18 cellular contexts compared by ENCODE assay signal in the genomic region with DNA sequence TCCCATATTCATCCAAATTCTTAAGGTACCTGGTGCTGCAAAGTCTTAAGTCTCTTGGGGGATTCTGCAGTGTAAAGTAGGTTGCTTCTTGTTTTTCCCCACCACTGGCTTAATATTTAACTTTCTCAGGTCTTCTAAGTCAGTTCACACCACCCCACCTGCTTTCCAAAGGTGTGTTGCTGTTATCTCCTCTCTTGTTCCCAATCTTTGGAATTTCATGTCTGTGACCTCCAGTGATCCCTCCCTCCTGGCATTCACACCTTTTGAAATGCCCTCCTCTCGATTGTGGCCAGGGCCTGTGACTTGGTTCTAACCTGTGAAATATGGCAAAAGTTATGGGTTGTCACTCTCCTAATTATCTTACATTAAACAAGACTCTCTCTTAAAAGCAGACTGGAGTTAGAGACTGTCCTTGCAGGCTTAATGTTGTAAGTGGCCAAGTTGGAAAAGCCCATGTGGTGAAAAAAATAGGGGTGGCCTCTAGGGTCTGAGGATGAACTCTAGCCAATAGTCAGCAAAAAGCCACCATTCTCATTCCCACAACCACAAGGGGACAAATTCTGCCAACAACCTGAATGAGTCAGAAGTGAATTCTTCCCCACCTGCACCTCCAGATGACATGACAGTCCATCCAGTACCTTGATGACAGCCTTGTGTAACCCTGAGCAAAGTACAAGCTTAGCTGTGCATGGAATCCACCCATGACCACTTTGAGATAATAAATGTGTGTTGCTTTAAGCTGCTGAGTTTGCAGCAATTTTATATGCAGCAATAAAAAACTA. TPM values are rescaled to one million over a fixed set of nuclear protein-coding genes. Genes with fewer than 3 reads are reported as not detected.
DNase-seq lines count a peak whose midpoint lies in the region; ATAC-seq and TF ChIP-seq lines count a peak whose summit lies in the region.
"Had no signal": no experiment of that assay in that cellular context is flagged by ENCODE, and none has a peak within 500 bp of the region (broad histone marks: within the 10 kb centered on the region; RNA-seq: fewer than 3 reads in every experiment).

No MANE protein-coding gene starts in this region.

- no peak overlapping the region for H2AFZ ChIP-seq in HCT116 (ENCODE audit: low read depth, low read length, poor library complexity, severe bottlenecking)
- H2AFZ ChIP-seq: GM23338 had no signal

- no peak for TF ChIP-seq RAD21 in HCT116 (IDR thresholded peaks at IDR 0.05; ENCODE audit: low read depth)

- DNase-seq in HCT116 (ENCODE audit: low read depth, low spot score): no peak
- DNase-seq in Peyer's patch: peak in 1 of 3 donors; percentile 77
- peak; percentile 14 for DNase-seq in epithelial cell of esophagus (ENCODE audit: low read depth)
- DNase-seq in mesendoderm: peak; percentile 51
- no peak for DNase-seq in left lung
- DNase-seq in T-cell: no peak
- DNase-seq in left ventricle myocardium superior: no peak
- no peak for DNase-seq in DMS153 (lab: John Stamatoyannopoulos, UW)
- DNase-seq: COR-L47, DMS79 treated with DMSO at 0.1 percent for 48 hours, GDM1, NCI-H1417, NCI-H1930, NCI-H510A, RPMI8226 had no signal

- no peak overlapping the region for H3K4me3 ChIP-seq in HCT116 (replicated peaks in 1 of 2; ENCODE audit: low read depth in 1 of 2, low read length in 2 of 2)
- H3K4me3 ChIP-seq in Peyer's patch: no peak overlapping the region
- no peak overlapping the region for H3K4me3 ChIP-seq in epithelial cell of esophagus (ENCODE audit: low read length)
- H3K4me3 ChIP-seq in mesendoderm (ENCODE audit: low read length): no peak overlapping the region
- no peak overlapping the region for H3K4me3 ChIP-seq in left lung
- H3K4me3 ChIP-seq: A549, GM23338 had no signal

- H3K9me3 ChIP-seq in HCT116 (ENCODE audit: control insufficient read depth in 1 of 2, insufficient read depth in 1 of 2, low read depth in 1 of 2, low read length in 2 of 2) (no peaks in the 10 kb centered on the region), Peyer's patch (no peaks in the 10 kb centered on the region), left lung (no peaks in the 10 kb centered on the region)
- H3K9me3 ChIP-seq: A549 had no signal

- no peak overlapping the region for H4K5ac ChIP-seq in mesendoderm (ENCODE audit: low read length)

- H3K27ac ChIP-seq in HCT116 (ENCODE audit: low read depth, low read length) (no peak overlapping the region), Peyer's patch (peak overlapping the region in 3 of 4 donors; percentile 26 to 78 (median 64)), mesendoderm (ENCODE audit: low read depth, low read length) (no peak overlapping the region), left lung (no peak overlapping the region)
- H3K27ac ChIP-seq: A549, C4-2B had no signal

- peaks cover 0 to 5% (median 0%) of the 10 kb centered on the region in 3 donors for H3K9me3 Mint-ChIP-seq in T-cell
- H3K9me3 Mint-ChIP-seq: GM23338 had no signal

- no peak overlapping the region for H4K8ac ChIP-seq in mesendoderm (ENCODE audit: low read depth, low read length)

- H3K79me1 ChIP-seq in mesendoderm (ENCODE audit: low read length): no peaks in the 10 kb centered on the region

- intact Hi-C loops in HCT116 (cut with micrococcal nuclease): loop anchor here (10.0 kb wide), 2 partner anchors 502 to 902 kb away; a partner anchor contains a TSS
- intact Hi-C loops in left lung (cut with DNase I): no loop called here
- intact Hi-C loops in left ventricle myocardium superior (cut with micrococcal nuclease): no loop called here

- RAD21 ChIA-PET in HCT116 (lab: Charles Lee; ENCODE audit: low non-redundant PET in 1 of 2, low total read pairs in 2 of 2, uncharacterized antibody in 2 of 2, unreplicated experiment in 2 of 2): no interaction called here

- no peak overlapping the region for H3K23ac ChIP-seq in mesendoderm (ENCODE audit: low read length)

- no TSS peak for BruUV-seq in HCT116 (replicated peaks; lab: Mats Ljungman, UMichigan)

- no peak overlapping the region for H2AK5ac ChIP-seq in mesendoderm (ENCODE audit: low read length)

- no peak overlapping the region for H3K56ac ChIP-seq in mesendoderm (ENCODE audit: low read length)

- no peaks in the 10 kb centered on the region for H3K9me2 ChIP-seq in HCT116 (ENCODE audit: insufficient read depth)

- no peak overlapping the region for H2BK5ac ChIP-seq in mesendoderm (ENCODE audit: low read length)

- no peak overlapping the region for H3K4ac ChIP-seq in mesendoderm (ENCODE audit: low read depth, low read length)

- CTCF ChIA-PET in HCT116 (lab: Charles Lee): no interaction called here
- CTCF ChIA-PET in T-cell (lab: Charles Lee): no interaction called here

- H2BK120ac ChIP-seq in mesendoderm (ENCODE audit: low read depth, low read length): no peak overlapping the region

- H3K4me1 ChIP-seq in HCT116 (ENCODE audit: control insufficient read depth in 1 of 2, insufficient read depth in 2 of 2, low read length in 2 of 2) (peaks cover 13 to 70% of the 10 kb centered on the region in 2 experiments), Peyer's patch (peaks cover 0 to 13% (median 3%) of the 10 kb centered on the region in 4 donors), mesendoderm (ENCODE audit: control insufficient read depth, low read depth, low read length) (peaks cover 1% of the 10 kb centered on the region), left lung (no peaks in the 10 kb centered on the region)

- H3K27me3 ChIP-seq in HCT116 (ENCODE audit: insufficient read depth, low read length) (no peaks in the 10 kb centered on the region), Peyer's patch (no peaks in the 10 kb centered on the region), mesendoderm (ENCODE audit: insufficient read depth, low read length, poor library complexity) (no peaks in the 10 kb centered on the region), left lung (no peaks in the 10 kb centered on the region)

- H3K18ac ChIP-seq in mesendoderm (ENCODE audit: low read length): no peak overlapping the region

- no peaks in the 10 kb centered on the region for H3K79me2 ChIP-seq in HCT116 (ENCODE audit: insufficient read depth, low read length)
- no peaks in the 10 kb centered on the region for H3K79me2 ChIP-seq in mesendoderm (ENCODE audit: control insufficient read depth, insufficient read depth, low read length)

- H3K36me3 Mint-ChIP-seq in T-cell: no peaks in the 10 kb centered on the region

- H3K27ac Mint-ChIP-seq in T-cell: no peak overlapping the region
- H3K27ac Mint-ChIP-seq: GM23338 had no signal

- H3K4me2 ChIP-seq in HCT116 (ENCODE audit: low read length) (peak overlapping the region; percentile 23; the same call in 1 of the 2 replicates), mesendoderm (ENCODE audit: low read length) (no peak overlapping the region)
- H3K4me2 ChIP-seq: A549, GM23338 had no signal

- no peaks in the 10 kb centered on the region for H3K36me3 ChIP-seq in HCT116 (ENCODE audit: control insufficient read depth in 1 of 2, insufficient read depth in 2 of 2, low read length in 2 of 2)
- H3K36me3 ChIP-seq in Peyer's patch: no peaks in the 10 kb centered on the region
- no peaks in the 10 kb centered on the region for H3K36me3 ChIP-seq in mesendoderm (ENCODE audit: control insufficient read depth, insufficient read depth, low read length)
- no peaks in the 10 kb centered on the region for H3K36me3 ChIP-seq in left lung

- no peak overlapping the region for H2BK15ac ChIP-seq in mesendoderm (replicated peaks; ENCODE audit: low read depth)

- ATAC-seq in HCT116 (no peak), left lung (no peak), T-cell (replicated peaks in 1 of 4) (no peak), left ventricle myocardium superior (no peak)
- ATAC-seq: A549, GM23338 had no signal

- WGBS in mesendoderm (ENCODE audit: extremely low coverage, insufficient coverage, low lambda C conversion rate): no CpG with 5 or more reads among the region's 1 CpG

- H3K9ac ChIP-seq in HCT116 (ENCODE audit: low read length): no peak overlapping the region
- no peak overlapping the region for H3K9ac ChIP-seq in mesendoderm (ENCODE audit: low read length)

- H3K27me3 Mint-ChIP-seq in T-cell: peaks cover 2 to 15% of the 10 kb centered on the region in 2 donors

- no peaks in the 10 kb centered on the region for H4K20me1 ChIP-seq in HCT116 (ENCODE audit: insufficient read depth)

- no peaks in the 10 kb centered on the region for H3K4me1 Mint-ChIP-seq in T-cell
- H3K4me1 Mint-ChIP-seq: GM23338 had no signal

- no peak for TF ChIP-seq CTCF in HCT116 (IDR thresholded peaks at IDR 0.05 in 2 of 3, conservative IDR thresholded peaks at IDR 0.05 in 1 of 3; ENCODE audit: borderline replicate concordance in 1 of 3, insufficient read depth in 1 of 3, low read depth in 2 of 3, low read length in 2 of 3)
- peak in 3 of 6 experiments; percentile 27 to 42 (median 33) for TF ChIP-seq CTCF in Peyer's patch (IDR thresholded peaks at IDR 0.05)
- no peak for TF ChIP-seq CTCF in epithelial cell of esophagus (IDR thresholded peaks at IDR 0.05; ENCODE audit: insufficient read depth, low read depth, low read length, missing control alignments)
- no peak for TF ChIP-seq CTCF in left lung (IDR thresholded peaks at IDR 0.05)

- POLR2A ChIA-PET in HCT116 (lab: Charles Lee) (no interaction called here), T-cell (lab: Charles Lee) (no interaction called here)

- no peak for TF ChIP-seq POLR2A in HCT116 (IDR thresholded peaks at IDR 0.05; ENCODE audit: borderline replicate concordance, extremely low read depth, insufficient read depth, insufficient read length)
- TF ChIP-seq POLR2A in Peyer's patch (IDR thresholded peaks at IDR 0.05): no peak

- no peak overlapping the region for H3K4me3 Mint-ChIP-seq in T-cell
- H3K4me3 Mint-ChIP-seq: GM23338 had no signal

TF ChIP-seq in HCT116, 20 proteins besides CTCF, POLR2A, EP300 and RAD21 (continues in another document):
- TF ChIP-seq, protein P1, sequence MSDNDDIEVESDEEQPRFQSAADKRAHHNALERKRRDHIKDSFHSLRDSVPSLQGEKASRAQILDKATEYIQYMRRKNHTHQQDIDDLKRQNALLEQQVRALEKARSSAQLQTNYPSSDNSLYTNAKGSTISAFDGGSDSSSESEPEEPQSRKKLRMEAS (IDR thresholded peaks at IDR 0.05): 0 out of 2 replicates have a peak, but pooled peaks have one; percentile 30

RNA-seq across cellular contexts. Expression of a gene that starts 45.1 kb away (rescaled TPM):
- total RNA-seq in HCT116 (2021; ENCODE audit: unreplicated experiment): 39.6 TPM
- 23.0 and 35.4 TPM in 2 replicates for polyA plus RNA-seq in HCT116 (2012)
- total RNA-seq in Peyer's patch: 10 to 100 TPM in 2 of 4 donors, 1 to 10 TPM in 1, not detected in 1; 7.4 to 22.6 (median 13.5) TPM
- not detected for polyA plus RNA-seq in mesendoderm (2013, experiment 1 of 2)
- polyA plus RNA-seq in mesendoderm (2013, experiment 2 of 2): not detected
- 10 to 100 TPM; 29.6 to 30.0 TPM for total RNA-seq in left lung
- total RNA-seq in T-cell: under 1 TPM in 2 of 5 donors, not detected in 3; 0.19 to 0.32 TPM
- not detected for total RNA-seq in left ventricle myocardium superior
- total RNA-seq: GM23338 had no signal
- polyA plus RNA-seq: GM23338 had no signal

Comparison
In these comparisons a context has a peak if more than half of its experiments do, and no peak if none do; other contexts are left out.
1. DNase-seq: peak in epithelial cell of esophagus (single experiment) and mesendoderm (single experiment); none in HCT116 (single experiment), left lung (0 of 2), T-cell (0 of 34), left ventricle myocardium superior (single experiment) and DMS153 (single experiment).
2. H3K27ac ChIP-seq: peak in Peyer's patch (3 of 4); none in HCT116 (single experiment), mesendoderm (single experiment) and left lung (0 of 2).